13 cellular contexts compared by ENCODE assay signal in genomic region chr2:18719978-18720775, GRCh38.
DNase-seq lines count a peak whose midpoint lies in the region; ATAC-seq, FAIRE-seq and TF ChIP-seq lines count a peak whose summit lies in the region.
"Had no signal": no experiment of that assay in that cellular context is flagged by ENCODE, and none has a peak within 500 bp of the region (broad histone marks: within the 10 kb centered on the region; RNA-seq: fewer than 3 reads in every experiment).

No MANE protein-coding gene starts in this region.

- H3K27ac ChIP-seq in thoracic aorta = peak overlapping the region; percentile 55 to 61
- H3K27ac ChIP-seq in CD8-positive, alpha-beta memory T cell (ENCODE audit: low read depth, low read length) = no peak overlapping the region
- H3K27ac ChIP-seq: body of pancreas, Peyer's patch, upper lobe of left lung had no signal

- no peak for TF ChIP-seq CTCF in foreskin fibroblast (IDR thresholded peaks at IDR 0.05; ENCODE audit: low read depth, low read length)
- no peak for TF ChIP-seq CTCF in thoracic aorta (IDR thresholded peaks at IDR 0.05)

- POLR2A ChIA-PET in CD8-positive, alpha-beta memory T cell (lab: Charles Lee) = no interaction called here

- peaks cover 0 to 48% (median 5%) of the 10 kb centered on the region in 5 donors for H3K9me3 Mint-ChIP-seq in CD8-positive, alpha-beta memory T cell

- no peaks in the 10 kb centered on the region for H3K27me3 ChIP-seq in thoracic aorta (replicated peaks; ENCODE audit: insufficient read depth)
- no peaks in the 10 kb centered on the region for H3K27me3 ChIP-seq in CD8-positive, alpha-beta memory T cell (ENCODE audit: insufficient read depth, low read length, poor library complexity, severe bottlenecking)
- H3K27me3 ChIP-seq: body of pancreas, Peyer's patch, upper lobe of left lung had no signal

- H3K4me1 ChIP-seq in thoracic aorta (ENCODE audit: control insufficient read depth in 1 of 2, low read depth in 2 of 2) = peaks cover 8 to 25% of the 10 kb centered on the region in 2 donors
- H3K4me1 ChIP-seq in CD8-positive, alpha-beta memory T cell (ENCODE audit: insufficient read depth, low read length) = no peaks in the 10 kb centered on the region
- H3K4me1 ChIP-seq: body of pancreas, Peyer's patch, upper lobe of left lung had no signal

- peak; percentile 73 for ATAC-seq in thoracic aorta (ENCODE audit: insufficient number of reproducible peaks, low FRiP score, low read depth)
- no peak for ATAC-seq in GM21447 (IDR thresholded peaks at IDR 0.05; ENCODE audit: unreplicated experiment)
- ATAC-seq: body of pancreas had no signal

- peaks cover 0 to 3% of the 10 kb centered on the region in 2 donors for H3K27me3 Mint-ChIP-seq in CD8-positive, alpha-beta memory T cell
- H3K27me3 Mint-ChIP-seq: memory B cell had no signal

- TF ChIP-seq POLR2A in H54 (IDR thresholded peaks at IDR 0.05; ENCODE audit: low read depth, low read length) = no peak

- FAIRE-seq in H54 (lab: Jason Lieb, UNC) = peak; percentile 93
- FAIRE-seq: TTC549 had no signal

- DNase-seq in H54 (ENCODE audit: insufficient read length, low spot score) (no peak), amniotic epithelial cell (ENCODE audit: low read depth) (peak; percentile 73), foreskin fibroblast (peak; percentile 48 to 82), thoracic aorta (ENCODE audit: low spot score) (no peak), superior temporal gyrus (ENCODE audit: extremely low spot score) (no peak)
- no peak for DNase-seq in CD8-positive, alpha-beta memory T cell
- DNase-seq: body of pancreas, DMS79, Peyer's patch, upper lobe of left lung had no signal

- H3K36me3 Mint-ChIP-seq in CD8-positive, alpha-beta memory T cell = peaks cover 2 to 79% (median 5%) of the 10 kb centered on the region in 3 donors

- no peak overlapping the region for H3K4me3 ChIP-seq in foreskin fibroblast (ENCODE audit: low read depth in 1 of 2, low read length in 2 of 2)
- H3K4me3 ChIP-seq in thoracic aorta = no peak overlapping the region
- no peak overlapping the region for H3K4me3 ChIP-seq in CD8-positive, alpha-beta memory T cell (ENCODE audit: low read length)
- H3K4me3 ChIP-seq: body of pancreas, Peyer's patch, upper lobe of left lung had no signal

- no peak overlapping the region for H3K4me3 Mint-ChIP-seq in CD8-positive, alpha-beta memory T cell
- H3K4me3 Mint-ChIP-seq: memory B cell had no signal

- H3K36me3 ChIP-seq in thoracic aorta = no peaks in the 10 kb centered on the region
- no peaks in the 10 kb centered on the region for H3K36me3 ChIP-seq in CD8-positive, alpha-beta memory T cell (ENCODE audit: insufficient read depth, low read length)
- H3K36me3 ChIP-seq: Peyer's patch, upper lobe of left lung had no signal

- H3K27ac Mint-ChIP-seq in CD8-positive, alpha-beta memory T cell = no peak overlapping the region
- H3K27ac Mint-ChIP-seq: memory B cell had no signal

- H3K4me1 Mint-ChIP-seq in CD8-positive, alpha-beta memory T cell = no peaks in the 10 kb centered on the region
- H3K4me1 Mint-ChIP-seq: memory B cell had no signal

- no peaks in the 10 kb centered on the region for H3K9me3 ChIP-seq in thoracic aorta
- H3K9me3 ChIP-seq in CD8-positive, alpha-beta memory T cell (ENCODE audit: low read length) = no peaks in the 10 kb centered on the region
- H3K9me3 ChIP-seq: body of pancreas, Peyer's patch, upper lobe of left lung had no signal

- CTCF ChIA-PET in CD8-positive, alpha-beta memory T cell (lab: Charles Lee) = no interaction called here

Comparison
In these comparisons a context has a peak if more than half of its experiments do, and no peak if none do; other contexts are left out.
1. DNase-seq: peak in amniotic epithelial cell (single experiment) and foreskin fibroblast (2 of 2); none in H54 (single experiment), thoracic aorta (single experiment), CD8-positive, alpha-beta memory T cell (0 of 5) and superior temporal gyrus (single experiment).